Comparison of ENCODE assay signal across 27 cellular contexts in genomic region chr2:117961201-117961600, GRCh38.
"Had no signal": no experiment of that assay in that cellular context is flagged by ENCODE, and none has a peak within 500 bp of the region (broad histone marks: within the 10 kb centered on the region; RNA-seq: fewer than 3 reads in every experiment).

No MANE protein-coding gene starts in this region.

- H3K27me3 ChIP-seq: body of pancreas, MG63 had no signal

- ATAC-seq: activated CD8-positive, alpha-beta T cell treated with anti-CD3 and anti-CD28 coated beads, Interleukin-2, amount 10 ng/mL, durations not matched to agents 7 days and 5 days; body of pancreas; Panc1; Right ventricle myocardium inferior; T-cell; WTC11 had no signal

- H3K4me3 ChIP-seq: body of pancreas, MG63, SK-N-MC had no signal

- H3K9ac ChIP-seq: KMS-11 had no signal

- DNase-seq: activated CD4-positive, alpha-beta T cell treated with anti-CD3 and anti-CD28 coated beads for 48 hours; activated CD4-positive, alpha-beta T cell treated with anti-CD3 and anti-CD28 coated beads, Interleukin-2, amount 50 U/mL, for 4 hours; activated CD4-positive, CD25-positive, alpha-beta regulatory T cell treated with anti-CD3 and anti-CD28 coated beads, Interleukin-2, amount 50 U/mL, for 72 hours; activated CD8-positive, alpha-beta memory T cell treated with anti-CD3 and anti-CD28 coated beads, Interleukin-2, amount 50 U/mL, for 48 hours; activated CD8-positive, alpha-beta T cell treated with anti-CD3 and anti-CD28 coated beads, Interleukin-2, amount 10 ng/mL, durations not matched to agents 7 days and 5 days; activated naive CD4-positive, alpha-beta T cell treated with anti-CD3 and anti-CD28 coated beads, Interleukin-2, amount 50 U/mL, for 16 hours; activated T-cell treated with anti-CD3 and anti-CD28 coated beads, Interleukin-2, amount 50 U/mL, for 1 hour; aorta; body of pancreas; central memory CD4-positive, alpha-beta T cell; MG63; MV-4-11; NCI-H1092 treated with DMSO at 0.1 percent for 48 hours; NCI-H1417 treated with DMSO at 0.1 percent for 48 hours; NCI-H1694; NCI-H2029; NCI-H2107; NCI-H2171 treated with DMSO at 0.1 percent for 48 hours; NCI-H226; NCI-H526 treated with DMSO at 0.1 percent for 48 hours; RPMI8226; T-cell had no signal

- H3K9me3 ChIP-seq: body of pancreas, MG63 had no signal

- H3K27ac ChIP-seq: body of pancreas, KMS-11, SK-N-MC had no signal
